8 cellular contexts compared by ENCODE assay signal in genomic region chrX:107676559-107677378, GRCh38. TPM values are rescaled to one million over a fixed set of nuclear protein-coding genes. Genes with fewer than 3 reads are reported as not detected.
DNase-seq lines count a peak whose midpoint lies in the region; TF ChIP-seq lines count a peak whose summit lies in the region.

No MANE protein-coding gene starts in this region.

- WGBS in smooth muscle cell (ENCODE audit: low lambda C conversion rate), result 18% methylated on average over 30 of the region's 30 CpGs

- H3F3A ChIP-seq in smooth muscle cell (ENCODE audit: low read depth), result peaks cover 29% of the 10 kb centered on the region

- no peaks in the 10 kb centered on the region for H3K79me2 ChIP-seq in smooth muscle cell (ENCODE audit: low read depth)

- H3K27ac ChIP-seq in brain microvascular endothelial cell, result peak overlapping the region; percentile 99
- peak overlapping the region; percentile 99 for H3K27ac ChIP-seq in smooth muscle cell (ENCODE audit: low read depth)

- DNase-seq in GM13977 (ENCODE audit: low spot score), result no peak
- peak; percentile 50 to 57 for DNase-seq in Kasumi-1 (lab: John Stamatoyannopoulos, UW)
- DNase-seq in T1000 (lab: John Stamatoyannopoulos, UW), result peak; percentile 31
- DNase-seq in brain microvascular endothelial cell, result peak; percentile 91
- DNase-seq in islet precursor cell, result peak; percentile 79
- peak; percentile 75 for DNase-seq in smooth muscle cell (lab: John Stamatoyannopoulos, UW; ENCODE audit: unreplicated experiment)
- no peak for DNase-seq in NCI-H2196 treated with DMSO at 0.1 percent for 48 hours (lab: John Stamatoyannopoulos, UW; ENCODE audit: unreplicated experiment)
- DNase-seq in NCI-H2196 (lab: John Stamatoyannopoulos, UW; ENCODE audit: unreplicated experiment), result no peak

- no peaks in the 10 kb centered on the region for H3K9me3 ChIP-seq in smooth muscle cell (replicated peaks; ENCODE audit: low read depth)

- H4K20me1 ChIP-seq in smooth muscle cell (ENCODE audit: low read depth), result no peaks in the 10 kb centered on the region

- in situ Hi-C loops in GM13977 (cut with MboI; ENCODE audit: low pct_unique_long_range_greater_than_20kb, low sequenced_read_pairs, unreplicated experiment), result no loop called here
- in situ Hi-C loops in brain microvascular endothelial cell (cut with HindIII; ENCODE audit: low pct_ligation_motif_present, low sequenced_read_pairs), result no loop called here

- H3K27me3 ChIP-seq in brain microvascular endothelial cell (replicated peaks) (no peaks in the 10 kb centered on the region), smooth muscle cell (ENCODE audit: low read depth) (no peaks in the 10 kb centered on the region)

- no peak overlapping the region for H2AFZ ChIP-seq in smooth muscle cell (ENCODE audit: low read depth)

- H3K4me1 ChIP-seq in smooth muscle cell (ENCODE audit: low read depth), result peaks cover 9% of the 10 kb centered on the region

- TF ChIP-seq CTCF in GM13977 (IDR thresholded peaks at IDR 0.05; ENCODE audit: extremely low read depth, insufficient read depth, missing control alignments) (peak; percentile 18), brain microvascular endothelial cell (IDR thresholded peaks at IDR 0.05; ENCODE audit: low read depth, low read length, missing control alignments) (no peak), smooth muscle cell (IDR thresholded peaks at IDR 0.05; ENCODE audit: borderline replicate concordance, insufficient read depth, poor library complexity, severe bottlenecking) (no peak)

- no peaks in the 10 kb centered on the region for H3K36me3 ChIP-seq in brain microvascular endothelial cell (replicated peaks)
- H3K36me3 ChIP-seq in smooth muscle cell (ENCODE audit: low read depth), result no peaks in the 10 kb centered on the region

- H3K9ac ChIP-seq in smooth muscle cell (ENCODE audit: low read depth), result peak overlapping the region; percentile 92

- H3K4me3 ChIP-seq in brain microvascular endothelial cell (ENCODE audit: low read depth, low read length) (peak overlapping the region; percentile 70), smooth muscle cell (peak overlapping the region; percentile 45)

- H3K4me2 ChIP-seq in smooth muscle cell, result peak overlapping the region; percentile 81

RNA-seq across cellular contexts. Expression of gene PRPS1, which starts 48.5 kb away (rescaled TPM):
- total RNA-seq in smooth muscle cell, result 60.5 and 74.5 TPM in 2 replicates
- 40.3 and 51.7 TPM in 2 replicates for polyA plus RNA-seq in smooth muscle cell

Comparison
In these comparisons a context has a peak if more than half of its experiments do, and no peak if none do; other contexts are left out.
1. DNase-seq: peak in Kasumi-1 (2 of 2), T1000 (single experiment), brain microvascular endothelial cell (single experiment), islet precursor cell (single experiment) and smooth muscle cell (single experiment); none in GM13977 (single experiment), NCI-H2196 treated with DMSO at 0.1 percent for 48 hours (single experiment) and NCI-H2196 (single experiment).